ENCODE assay signal across 16 cellular contexts in the genomic region with DNA sequence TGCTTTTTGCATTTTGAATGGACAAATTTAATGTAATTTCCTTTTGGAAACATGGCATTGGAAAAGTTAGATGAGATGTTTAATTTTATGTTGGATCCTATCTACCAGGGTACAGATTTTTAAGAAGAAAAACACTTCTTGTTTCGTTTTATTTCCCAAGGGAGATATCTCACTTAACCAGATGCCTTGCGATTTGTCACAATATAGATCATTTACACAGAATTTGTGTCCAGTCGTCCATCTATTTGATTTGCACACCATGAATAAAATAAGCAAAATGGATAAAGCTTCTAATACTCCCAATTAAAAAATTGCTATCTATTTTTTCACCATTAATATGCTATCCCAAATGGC. TPM values are rescaled to one million over a fixed set of nuclear protein-coding genes. Genes with fewer than 3 reads are reported as not detected.
DNase-seq lines count a peak whose midpoint lies in the region; ATAC-seq, FAIRE-seq and TF ChIP-seq lines count a peak whose summit lies in the region.
"Had no signal": no experiment of that assay in that cellular context is flagged by ENCODE, and none has a peak within 500 bp of the region (broad histone marks: within the 10 kb centered on the region; RNA-seq: fewer than 3 reads in every experiment).

No MANE protein-coding gene starts in this region.

- H3K4me3 Mint-ChIP-seq in IgD-negative memory B cell (peak overlapping the region; percentile 75 to 95 (median 87)), activated B cell treated with CpG ODN at 0.5 μM for 24 hours (peak overlapping the region; percentile 78), osteocyte (ENCODE audit: unreplicated experiment) (no peak overlapping the region)
- H3K4me3 Mint-ChIP-seq: GM23338, neural progenitor cell, T-helper 17 cell had no signal

- CTCF ChIA-PET in activated B cell treated with CpG ODN at 0.5 μM for 24 hours (lab: Charles Lee) = interaction anchor here (1.0 to 1.8 kb wide), 4 partner anchors 9 to 164 kb away, joined by 3 to 7 read pairs (median 4); no protein-coding TSS in a partner anchor

- intact Hi-C loops in activated B cell treated with CpG ODN at 0.5 μM for 24 hours (cut with micrococcal nuclease) = loop anchor here (1.0 kb wide), 1 partner anchor 9 kb away; no protein-coding TSS in a partner anchor

- H3K27me3 Mint-ChIP-seq in IgD-negative memory B cell (no peaks in the 10 kb centered on the region), activated B cell treated with CpG ODN at 0.5 μM for 24 hours (no peaks in the 10 kb centered on the region), osteocyte (ENCODE audit: unreplicated experiment) (no peaks in the 10 kb centered on the region)
- H3K27me3 Mint-ChIP-seq: T-helper 17 cell had no signal

- H3K36me3 Mint-ChIP-seq in IgD-negative memory B cell = no peaks in the 10 kb centered on the region
- peaks cover 13% of the 10 kb centered on the region for H3K36me3 Mint-ChIP-seq in activated B cell treated with CpG ODN at 0.5 μM for 24 hours (ENCODE audit: low read depth)
- no peaks in the 10 kb centered on the region for H3K36me3 Mint-ChIP-seq in osteocyte (ENCODE audit: unreplicated experiment)
- H3K36me3 Mint-ChIP-seq: neural progenitor cell had no signal

- no peaks in the 10 kb centered on the region for H3K9me3 ChIP-seq in BE2C
- H3K9me3 ChIP-seq in SJCRH30 (replicated peaks) = no peaks in the 10 kb centered on the region

- H3K9me3 Mint-ChIP-seq in IgD-negative memory B cell = no peaks in the 10 kb centered on the region
- no peaks in the 10 kb centered on the region for H3K9me3 Mint-ChIP-seq in activated B cell treated with CpG ODN at 0.5 μM for 24 hours
- H3K9me3 Mint-ChIP-seq in osteocyte (ENCODE audit: unreplicated experiment) = no peaks in the 10 kb centered on the region
- H3K9me3 Mint-ChIP-seq: GM23338, neural progenitor cell had no signal

- H3K27me3 ChIP-seq in BE2C (no peaks in the 10 kb centered on the region), SJCRH30 (no peaks in the 10 kb centered on the region)
- H3K27me3 ChIP-seq: neural progenitor cell had no signal

- H3K27ac ChIP-seq in SJCRH30 = no peak overlapping the region

- peaks cover 61 to 71% (median 68%) of the 10 kb centered on the region in 3 donors for H3K4me1 Mint-ChIP-seq in IgD-negative memory B cell
- peaks cover 86% of the 10 kb centered on the region for H3K4me1 Mint-ChIP-seq in activated B cell treated with CpG ODN at 0.5 μM for 24 hours
- H3K4me1 Mint-ChIP-seq in osteocyte (ENCODE audit: unreplicated experiment) = peaks cover 15% of the 10 kb centered on the region
- H3K4me1 Mint-ChIP-seq: T-helper 17 cell had no signal

- ATAC-seq in activated B cell treated with CpG ODN at 0.5 μM for 24 hours (ENCODE audit: low read depth) = peak; percentile 25
- ATAC-seq: GM23338, T-helper 17 cell had no signal

- H3K27ac Mint-ChIP-seq in IgD-negative memory B cell (peak overlapping the region; percentile 83 to 98 (median 96)), activated B cell treated with CpG ODN at 0.5 μM for 24 hours (peak overlapping the region; percentile 97), osteocyte (ENCODE audit: unreplicated experiment) (peak overlapping the region; percentile 73)
- H3K27ac Mint-ChIP-seq: GM23338, neural progenitor cell, T-helper 17 cell had no signal

- FAIRE-seq in D721Med (lab: Jason Lieb, UNC) = no peak

- H3K36me3 ChIP-seq in BE2C (no peaks in the 10 kb centered on the region), SJCRH30 (no peaks in the 10 kb centered on the region)
- H3K36me3 ChIP-seq: neural progenitor cell had no signal

- POLR2A ChIA-PET in activated B cell treated with CpG ODN at 0.5 μM for 24 hours (lab: Charles Lee) = interaction anchor here (0.5 to 6.8 kb wide), 11 partner anchors 9 to 80 kb away, joined by 3 to 139 read pairs (median 8); partner anchors contain the start of gene HDAC9

- TF ChIP-seq CTCF in BE2C (IDR thresholded peaks at IDR 0.05; ENCODE audit: low read depth, low read length) = no peak
- TF ChIP-seq CTCF in activated B cell treated with CpG ODN at 0.5 μM for 24 hours (IDR thresholded peaks at IDR 0.05) = no peak
- no peak for TF ChIP-seq CTCF in osteocyte (IDR thresholded peaks at IDR 0.05)
- no peak for TF ChIP-seq CTCF in D721Med (IDR thresholded peaks at IDR 0.05; ENCODE audit: insufficient read depth, missing control alignments)

- no peak for DNase-seq in BE2C
- no peak for DNase-seq in activated B cell treated with CpG ODN at 0.5 μM for 24 hours
- DNase-seq in osteocyte (ENCODE audit: extremely low spot score, unreplicated experiment) = no peak
- DNase-seq in SJCRH30 = no peak
- no peak for DNase-seq in D721Med (ENCODE audit: insufficient read length, low spot score)
- DNase-seq in activated CD8-positive, alpha-beta memory T cell treated with anti-CD3 and anti-CD28 coated beads for 24 hours = no peak
- DNase-seq in NCI-H2171 (lab: John Stamatoyannopoulos, UW) = no peak
- DNase-seq: activated CD4-positive, CD25-positive, alpha-beta regulatory T cell; effector CD4-positive, alpha-beta T cell; KBM-7; retina; stimulated activated CD4-positive, alpha-beta T cell treated with anti-CD3 and anti-CD28 coated beads, Interleukin-1b, Interleukin-23, amount 100 ng/mL, for 48 hours; T-helper 17 cell had no signal

- H3K4me1 ChIP-seq in BE2C (peaks cover 26% of the 10 kb centered on the region), SJCRH30 (no peaks in the 10 kb centered on the region)

- H3K4me3 ChIP-seq in BE2C (ENCODE audit: low read depth, low read length) = peak overlapping the region; percentile 44
- H3K4me3 ChIP-seq in SJCRH30 = no peak overlapping the region
- H3K4me3 ChIP-seq: GM23338, neural progenitor cell had no signal

RNA-seq across cellular contexts. Expression of gene HDAC9, which starts 25.7 kb away (rescaled TPM):
- 20.5 TPM for polyA plus RNA-seq in BE2C (2012; ENCODE audit: insufficient read depth, insufficient read length, low read depth)
- 81.2 TPM for polyA plus RNA-seq in IgD-negative memory B cell
- 136 and 149 TPM in 2 replicates for total RNA-seq in activated B cell treated with CpG ODN at 0.5 μM for 24 hours
- total RNA-seq in osteocyte = 0.81 and 1.5 TPM in 2 replicates
- total RNA-seq in SJCRH30 (2014; rRNA removed; shearing (Covaris generic)) = 1.4 and 2.5 TPM in 2 replicates

Comparison
In these comparisons a context has a peak if more than half of its experiments do, and no peak if none do; other contexts are left out.
1. RNA of gene HDAC9, which starts 25.7 kb away (total RNA-seq): 136 to 149 TPM in activated B cell treated with CpG ODN at 0.5 μM for 24 hours; 1.4 to 2.5 TPM in SJCRH30 and 0.81 to 1.5 TPM in osteocyte; every median in the first group is over 10 times any median in the second.
2. Peak in every context shown above with its lines, with median percentiles within 50 percentile points of each other: H3K27ac Mint-ChIP-seq.